In the genomic region with DNA sequence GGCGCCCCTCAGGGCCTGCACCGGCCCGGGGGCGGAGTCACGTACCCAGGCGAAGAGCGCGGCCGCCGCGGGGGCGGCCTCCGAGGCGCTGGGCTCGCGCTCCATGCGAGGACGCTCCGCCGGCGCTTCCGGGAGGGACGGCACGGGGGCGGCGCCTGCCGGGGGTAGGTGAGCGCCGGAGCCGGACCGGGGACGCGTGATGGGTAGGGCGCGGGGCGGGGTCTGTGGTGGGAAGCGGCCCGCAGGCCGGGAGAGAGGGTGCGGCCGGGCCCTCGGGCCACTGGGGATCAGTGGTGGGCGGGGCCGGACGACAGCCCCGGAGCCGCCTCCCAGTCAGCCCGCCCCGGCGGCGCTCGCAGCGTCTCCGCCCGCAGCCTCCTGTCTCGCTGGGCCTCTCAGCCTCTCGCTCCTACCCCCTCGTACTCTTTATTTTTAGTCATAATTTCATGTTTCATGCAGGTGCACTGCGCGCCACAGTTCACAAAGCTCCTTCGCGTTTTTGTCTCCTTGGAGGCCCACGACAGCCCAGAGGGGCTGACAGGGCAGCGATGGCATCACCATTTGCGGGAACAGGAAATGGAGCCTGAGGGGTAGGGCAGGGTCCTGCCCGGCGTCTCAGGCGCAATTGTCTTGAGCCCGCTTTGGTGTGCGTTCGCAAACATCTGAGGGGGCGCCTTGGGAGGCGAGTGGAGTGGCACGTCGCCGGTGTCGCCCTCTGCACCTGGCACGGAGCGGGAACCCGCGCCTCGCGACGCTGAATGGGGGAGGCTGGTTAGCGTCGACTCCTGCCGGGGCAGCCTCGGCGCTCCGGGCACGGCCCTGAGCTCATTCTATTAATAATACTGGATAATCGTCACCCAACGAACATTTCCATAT, we compare ENCODE assay signal across 1 cellular context.
TF ChIP-seq lines count a peak whose summit lies in the region.

A gene (minus strand): TSS at position 142 of the 876 bp plus-strand sequence. CDS start 37 bp downstream, at position 105.

TF ChIP-seq in HepG2, 621 proteins besides CTCF, POLR2A, EP300 and RAD21 (continued from another document and continues in another):
- TF ChIP-seq, protein P1, sequence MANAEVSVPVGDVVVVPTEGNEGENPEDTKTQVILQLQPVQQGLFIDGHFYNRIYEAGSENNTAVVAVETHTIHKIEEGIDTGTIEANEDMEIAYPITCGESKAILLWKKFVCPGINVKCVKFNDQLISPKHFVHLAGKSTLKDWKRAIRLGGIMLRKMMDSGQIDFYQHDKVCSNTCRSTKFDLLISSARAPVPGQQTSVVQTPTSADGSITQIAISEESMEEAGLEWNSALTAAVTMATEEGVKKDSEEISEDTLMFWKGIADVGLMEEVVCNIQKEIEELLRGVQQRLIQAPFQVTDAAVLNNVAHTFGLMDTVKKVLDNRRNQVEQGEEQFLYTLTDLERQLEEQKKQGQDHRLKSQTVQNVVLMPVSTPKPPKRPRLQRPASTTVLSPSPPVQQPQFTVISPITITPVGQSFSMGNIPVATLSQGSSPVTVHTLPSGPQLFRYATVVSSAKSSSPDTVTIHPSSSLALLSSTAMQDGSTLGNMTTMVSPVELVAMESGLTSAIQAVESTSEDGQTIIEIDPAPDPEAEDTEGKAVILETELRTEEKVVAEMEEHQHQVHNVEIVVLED (CRISPR knock-in tag; IDR thresholded peaks at IDR 0.05; ENCODE audit: borderline replicate concordance), result peak; percentile 72
- TF ChIP-seq, protein P2, sequence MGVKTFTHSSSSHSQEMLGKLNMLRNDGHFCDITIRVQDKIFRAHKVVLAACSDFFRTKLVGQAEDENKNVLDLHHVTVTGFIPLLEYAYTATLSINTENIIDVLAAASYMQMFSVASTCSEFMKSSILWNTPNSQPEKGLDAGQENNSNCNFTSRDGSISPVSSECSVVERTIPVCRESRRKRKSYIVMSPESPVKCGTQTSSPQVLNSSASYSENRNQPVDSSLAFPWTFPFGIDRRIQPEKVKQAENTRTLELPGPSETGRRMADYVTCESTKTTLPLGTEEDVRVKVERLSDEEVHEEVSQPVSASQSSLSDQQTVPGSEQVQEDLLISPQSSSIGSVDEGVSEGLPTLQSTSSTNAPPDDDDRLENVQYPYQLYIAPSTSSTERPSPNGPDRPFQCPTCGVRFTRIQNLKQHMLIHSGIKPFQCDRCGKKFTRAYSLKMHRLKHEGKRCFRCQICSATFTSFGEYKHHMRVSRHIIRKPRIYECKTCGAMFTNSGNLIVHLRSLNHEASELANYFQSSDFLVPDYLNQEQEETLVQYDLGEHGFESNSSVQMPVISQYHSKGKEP (CRISPR knock-in tag; IDR thresholded peaks at IDR 0.05), result no peak
- peak; percentile 72; the same call in 1 of the 2 replicates for TF ChIP-seq SATB2 (CRISPR knock-in tag; IDR thresholded peaks at IDR 0.05)
- 0 out of 2 replicates have a peak, but pooled peaks have one; percentile 68 for TF ChIP-seq KDM2A (CRISPR knock-in tag; IDR thresholded peaks at IDR 0.05; ENCODE audit: borderline replicate concordance, low read depth)
- TF ChIP-seq, protein P3, sequence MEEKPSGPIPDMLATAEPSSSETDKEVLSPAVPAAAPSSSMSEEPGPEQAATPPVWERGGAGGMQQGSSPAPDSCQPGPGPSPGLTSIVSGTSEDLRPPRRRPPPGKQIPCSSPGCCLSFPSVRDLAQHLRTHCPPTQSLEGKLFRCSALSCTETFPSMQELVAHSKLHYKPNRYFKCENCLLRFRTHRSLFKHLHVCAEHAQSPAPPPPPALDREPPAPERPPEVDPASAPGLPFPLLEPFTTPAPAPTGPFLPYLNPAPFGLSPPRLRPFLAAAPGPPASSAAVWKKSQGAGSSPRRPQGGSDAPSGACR (CRISPR knock-in tag; IDR thresholded peaks at IDR 0.05), result peak; percentile 83
- peak; percentile 54; the same call in 1 of the 2 replicates for TF ChIP-seq MEIS1 (CRISPR knock-in tag; IDR thresholded peaks at IDR 0.05; ENCODE audit: borderline replicate concordance)
- 0 out of 2 replicates have a peak, but pooled peaks have one; percentile 5 for TF ChIP-seq TSC22D2 (CRISPR knock-in tag; IDR thresholded peaks at IDR 0.05; ENCODE audit: borderline replicate concordance)
- 0 out of 2 replicates have a peak, but pooled peaks have one; percentile 63 for TF ChIP-seq SNAI1 (CRISPR knock-in tag; IDR thresholded peaks at IDR 0.05; ENCODE audit: borderline replicate concordance)
- peak; percentile 27; the same call in 1 of the 2 replicates for TF ChIP-seq CEBPG (CRISPR knock-in tag; IDR thresholded peaks at IDR 0.05)
- TF ChIP-seq ZNF879 (CRISPR knock-in tag; IDR thresholded peaks at IDR 0.05), result peak; percentile 60; the same call in 1 of the 2 replicates
- no peak for TF ChIP-seq PHF5A (CRISPR knock-in tag; IDR thresholded peaks at IDR 0.05; ENCODE audit: low read depth, unreplicated experiment)
- TF ChIP-seq, protein P4, sequence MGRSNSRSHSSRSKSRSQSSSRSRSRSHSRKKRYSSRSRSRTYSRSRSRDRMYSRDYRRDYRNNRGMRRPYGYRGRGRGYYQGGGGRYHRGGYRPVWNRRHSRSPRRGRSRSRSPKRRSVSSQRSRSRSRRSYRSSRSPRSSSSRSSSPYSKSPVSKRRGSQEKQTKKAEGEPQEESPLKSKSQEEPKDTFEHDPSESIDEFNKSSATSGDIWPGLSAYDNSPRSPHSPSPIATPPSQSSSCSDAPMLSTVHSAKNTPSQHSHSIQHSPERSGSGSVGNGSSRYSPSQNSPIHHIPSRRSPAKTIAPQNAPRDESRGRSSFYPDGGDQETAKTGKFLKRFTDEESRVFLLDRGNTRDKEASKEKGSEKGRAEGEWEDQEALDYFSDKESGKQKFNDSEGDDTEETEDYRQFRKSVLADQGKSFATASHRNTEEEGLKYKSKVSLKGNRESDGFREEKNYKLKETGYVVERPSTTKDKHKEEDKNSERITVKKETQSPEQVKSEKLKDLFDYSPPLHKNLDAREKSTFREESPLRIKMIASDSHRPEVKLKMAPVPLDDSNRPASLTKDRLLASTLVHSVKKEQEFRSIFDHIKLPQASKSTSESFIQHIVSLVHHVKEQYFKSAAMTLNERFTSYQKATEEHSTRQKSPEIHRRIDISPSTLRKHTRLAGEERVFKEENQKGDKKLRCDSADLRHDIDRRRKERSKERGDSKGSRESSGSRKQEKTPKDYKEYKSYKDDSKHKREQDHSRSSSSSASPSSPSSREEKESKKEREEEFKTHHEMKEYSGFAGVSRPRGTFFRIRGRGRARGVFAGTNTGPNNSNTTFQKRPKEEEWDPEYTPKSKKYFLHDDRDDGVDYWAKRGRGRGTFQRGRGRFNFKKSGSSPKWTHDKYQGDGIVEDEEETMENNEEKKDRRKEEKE (IDR thresholded peaks at IDR 0.05), result no peak
- TF ChIP-seq NFIB (CRISPR knock-in tag; IDR thresholded peaks at IDR 0.05; ENCODE audit: borderline replicate concordance), result no peak
- TF ChIP-seq ONECUT2 (CRISPR knock-in tag; IDR thresholded peaks at IDR 0.05), result no peak
- peak; percentile 25 for TF ChIP-seq ELF3 (CRISPR knock-in tag; IDR thresholded peaks at IDR 0.05)
- TF ChIP-seq KLF13 (CRISPR knock-in tag; IDR thresholded peaks at IDR 0.05), result no peak
- TF ChIP-seq SMAD1 (CRISPR knock-in tag; IDR thresholded peaks at IDR 0.05; ENCODE audit: borderline replicate concordance, low read depth), result 0 out of 2 replicates have a peak, but pooled peaks have one; percentile 32
- TF ChIP-seq, protein P5, sequence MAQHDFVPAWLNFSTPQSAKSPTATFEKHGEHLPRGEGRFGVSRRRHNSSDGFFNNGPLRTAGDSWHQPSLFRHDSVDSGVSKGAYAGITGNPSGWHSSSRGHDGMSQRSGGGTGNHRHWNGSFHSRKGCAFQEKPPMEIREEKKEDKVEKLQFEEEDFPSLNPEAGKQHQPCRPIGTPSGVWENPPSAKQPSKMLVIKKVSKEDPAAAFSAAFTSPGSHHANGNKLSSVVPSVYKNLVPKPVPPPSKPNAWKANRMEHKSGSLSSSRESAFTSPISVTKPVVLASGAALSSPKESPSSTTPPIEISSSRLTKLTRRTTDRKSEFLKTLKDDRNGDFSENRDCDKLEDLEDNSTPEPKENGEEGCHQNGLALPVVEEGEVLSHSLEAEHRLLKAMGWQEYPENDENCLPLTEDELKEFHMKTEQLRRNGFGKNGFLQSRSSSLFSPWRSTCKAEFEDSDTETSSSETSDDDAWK (CRISPR knock-in tag; IDR thresholded peaks at IDR 0.05), result no peak
- TF ChIP-seq HNRNPH1 (optimal IDR thresholded peaks at IDR 0.05; ENCODE audit: low read depth, low read length), result no peak
- peak; percentile 56; the same call in 1 of the 2 replicates for TF ChIP-seq MYNN (CRISPR knock-in tag; IDR thresholded peaks at IDR 0.05; ENCODE audit: low read depth)
- TF ChIP-seq GABPB1 (CRISPR knock-in tag; IDR thresholded peaks at IDR 0.05), result peak; percentile 66; the same call in 1 of the 2 replicates
- TF ChIP-seq, protein P6, sequence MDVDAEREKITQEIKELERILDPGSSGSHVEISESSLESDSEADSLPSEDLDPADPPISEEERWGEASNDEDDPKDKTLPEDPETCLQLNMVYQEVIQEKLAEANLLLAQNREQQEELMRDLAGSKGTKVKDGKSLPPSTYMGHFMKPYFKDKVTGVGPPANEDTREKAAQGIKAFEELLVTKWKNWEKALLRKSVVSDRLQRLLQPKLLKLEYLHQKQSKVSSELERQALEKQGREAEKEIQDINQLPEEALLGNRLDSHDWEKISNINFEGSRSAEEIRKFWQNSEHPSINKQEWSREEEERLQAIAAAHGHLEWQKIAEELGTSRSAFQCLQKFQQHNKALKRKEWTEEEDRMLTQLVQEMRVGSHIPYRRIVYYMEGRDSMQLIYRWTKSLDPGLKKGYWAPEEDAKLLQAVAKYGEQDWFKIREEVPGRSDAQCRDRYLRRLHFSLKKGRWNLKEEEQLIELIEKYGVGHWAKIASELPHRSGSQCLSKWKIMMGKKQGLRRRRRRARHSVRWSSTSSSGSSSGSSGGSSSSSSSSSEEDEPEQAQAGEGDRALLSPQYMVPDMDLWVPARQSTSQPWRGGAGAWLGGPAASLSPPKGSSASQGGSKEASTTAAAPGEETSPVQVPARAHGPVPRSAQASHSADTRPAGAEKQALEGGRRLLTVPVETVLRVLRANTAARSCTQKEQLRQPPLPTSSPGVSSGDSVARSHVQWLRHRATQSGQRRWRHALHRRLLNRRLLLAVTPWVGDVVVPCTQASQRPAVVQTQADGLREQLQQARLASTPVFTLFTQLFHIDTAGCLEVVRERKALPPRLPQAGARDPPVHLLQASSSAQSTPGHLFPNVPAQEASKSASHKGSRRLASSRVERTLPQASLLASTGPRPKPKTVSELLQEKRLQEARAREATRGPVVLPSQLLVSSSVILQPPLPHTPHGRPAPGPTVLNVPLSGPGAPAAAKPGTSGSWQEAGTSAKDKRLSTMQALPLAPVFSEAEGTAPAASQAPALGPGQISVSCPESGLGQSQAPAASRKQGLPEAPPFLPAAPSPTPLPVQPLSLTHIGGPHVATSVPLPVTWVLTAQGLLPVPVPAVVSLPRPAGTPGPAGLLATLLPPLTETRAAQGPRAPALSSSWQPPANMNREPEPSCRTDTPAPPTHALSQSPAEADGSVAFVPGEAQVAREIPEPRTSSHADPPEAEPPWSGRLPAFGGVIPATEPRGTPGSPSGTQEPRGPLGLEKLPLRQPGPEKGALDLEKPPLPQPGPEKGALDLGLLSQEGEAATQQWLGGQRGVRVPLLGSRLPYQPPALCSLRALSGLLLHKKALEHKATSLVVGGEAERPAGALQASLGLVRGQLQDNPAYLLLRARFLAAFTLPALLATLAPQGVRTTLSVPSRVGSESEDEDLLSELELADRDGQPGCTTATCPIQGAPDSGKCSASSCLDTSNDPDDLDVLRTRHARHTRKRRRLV (CRISPR knock-in tag; IDR thresholded peaks at IDR 0.05), result peak; percentile 53; the same call in 1 of the 2 replicates
- TF ChIP-seq ZNF337 (CRISPR knock-in tag; IDR thresholded peaks at IDR 0.05; ENCODE audit: borderline replicate concordance, low read depth), result 0 out of 2 replicates have a peak, but pooled peaks have one; percentile 38
- peak; percentile 81 for TF ChIP-seq CCDC6 (CRISPR knock-in tag; IDR thresholded peaks at IDR 0.05)
- no peak for TF ChIP-seq ZNF326 (CRISPR knock-in tag; IDR thresholded peaks at IDR 0.05; ENCODE audit: borderline replicate concordance)
- no peak for TF ChIP-seq MATR3 (CRISPR knock-in tag; IDR thresholded peaks at IDR 0.05)
- TF ChIP-seq, protein P7, sequence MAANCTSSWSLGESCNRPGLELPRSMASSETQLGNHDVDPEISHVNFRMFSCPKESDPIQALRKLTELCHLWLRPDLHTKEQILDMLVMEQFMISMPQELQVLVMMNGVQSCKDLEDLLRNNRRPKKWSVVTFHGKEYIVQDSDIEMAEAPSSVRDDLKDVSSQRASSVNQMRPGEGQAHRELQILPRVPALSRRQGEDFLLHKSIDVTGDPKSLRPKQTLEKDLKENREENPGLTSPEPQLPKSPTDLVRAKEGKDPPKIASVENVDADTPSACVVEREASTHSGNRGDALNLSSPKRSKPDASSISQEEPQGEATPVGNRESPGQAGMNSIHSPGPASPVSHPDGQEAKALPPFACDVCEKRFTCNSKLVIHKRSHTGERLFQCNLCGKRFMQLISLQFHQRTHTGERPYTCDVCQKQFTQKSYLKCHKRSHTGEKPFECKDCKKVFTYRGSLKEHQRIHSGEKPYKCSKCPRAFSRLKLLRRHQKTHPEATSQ (CRISPR knock-in tag; IDR thresholded peaks at IDR 0.05; ENCODE audit: borderline replicate concordance), result 0 out of 2 replicates have a peak, but pooled peaks have one; percentile 58
- TF ChIP-seq, protein P8, sequence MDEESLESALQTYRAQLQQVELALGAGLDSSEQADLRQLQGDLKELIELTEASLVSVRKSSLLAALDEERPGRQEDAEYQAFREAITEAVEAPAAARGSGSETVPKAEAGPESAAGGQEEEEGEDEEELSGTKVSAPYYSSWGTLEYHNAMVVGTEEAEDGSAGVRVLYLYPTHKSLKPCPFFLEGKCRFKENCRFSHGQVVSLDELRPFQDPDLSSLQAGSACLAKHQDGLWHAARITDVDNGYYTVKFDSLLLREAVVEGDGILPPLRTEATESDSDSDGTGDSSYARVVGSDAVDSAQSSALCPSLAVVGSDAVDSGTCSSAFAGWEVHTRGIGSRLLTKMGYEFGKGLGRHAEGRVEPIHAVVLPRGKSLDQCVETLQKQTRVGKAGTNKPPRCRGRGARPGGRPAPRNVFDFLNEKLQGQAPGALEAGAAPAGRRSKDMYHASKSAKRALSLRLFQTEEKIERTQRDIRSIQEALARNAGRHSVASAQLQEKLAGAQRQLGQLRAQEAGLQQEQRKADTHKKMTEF (CRISPR knock-in tag; IDR thresholded peaks at IDR 0.05), result peak; percentile 77
- peak; percentile 10; the same call in 1 of the 2 replicates for TF ChIP-seq ZNF768 (CRISPR knock-in tag; IDR thresholded peaks at IDR 0.05)
- peak; percentile 82 for TF ChIP-seq HDAC1 (CRISPR knock-in tag; IDR thresholded peaks at IDR 0.05)
- TF ChIP-seq ZC3H13 (CRISPR knock-in tag; IDR thresholded peaks at IDR 0.05), result no peak
- TF ChIP-seq FOXK2 (IDR thresholded peaks at IDR 0.05), result no peak
- TF ChIP-seq TCF12 (IDR thresholded peaks at IDR 0.05), result no peak
- peak; percentile 36; the same call in 1 of the 2 replicates for TF ChIP-seq TCF12 (CRISPR knock-in tag; IDR thresholded peaks at IDR 0.05)
- TF ChIP-seq, protein P9, sequence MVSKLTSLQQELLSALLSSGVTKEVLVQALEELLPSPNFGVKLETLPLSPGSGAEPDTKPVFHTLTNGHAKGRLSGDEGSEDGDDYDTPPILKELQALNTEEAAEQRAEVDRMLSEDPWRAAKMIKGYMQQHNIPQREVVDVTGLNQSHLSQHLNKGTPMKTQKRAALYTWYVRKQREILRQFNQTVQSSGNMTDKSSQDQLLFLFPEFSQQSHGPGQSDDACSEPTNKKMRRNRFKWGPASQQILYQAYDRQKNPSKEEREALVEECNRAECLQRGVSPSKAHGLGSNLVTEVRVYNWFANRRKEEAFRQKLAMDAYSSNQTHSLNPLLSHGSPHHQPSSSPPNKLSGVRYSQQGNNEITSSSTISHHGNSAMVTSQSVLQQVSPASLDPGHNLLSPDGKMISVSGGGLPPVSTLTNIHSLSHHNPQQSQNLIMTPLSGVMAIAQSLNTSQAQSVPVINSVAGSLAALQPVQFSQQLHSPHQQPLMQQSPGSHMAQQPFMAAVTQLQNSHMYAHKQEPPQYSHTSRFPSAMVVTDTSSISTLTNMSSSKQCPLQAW (CRISPR knock-in tag; IDR thresholded peaks at IDR 0.05), result peak; percentile 65; the same call in 1 of the 2 replicates
- 0 out of 2 replicates have a peak, but pooled peaks have one; percentile 33 for TF ChIP-seq ZSCAN9 (CRISPR knock-in tag; IDR thresholded peaks at IDR 0.05; ENCODE audit: borderline replicate concordance)
- TF ChIP-seq ELF4 (CRISPR knock-in tag; IDR thresholded peaks at IDR 0.05; ENCODE audit: borderline replicate concordance), result peak; percentile 89
